1 cellular context compared by ENCODE assay signal in the genomic region with DNA sequence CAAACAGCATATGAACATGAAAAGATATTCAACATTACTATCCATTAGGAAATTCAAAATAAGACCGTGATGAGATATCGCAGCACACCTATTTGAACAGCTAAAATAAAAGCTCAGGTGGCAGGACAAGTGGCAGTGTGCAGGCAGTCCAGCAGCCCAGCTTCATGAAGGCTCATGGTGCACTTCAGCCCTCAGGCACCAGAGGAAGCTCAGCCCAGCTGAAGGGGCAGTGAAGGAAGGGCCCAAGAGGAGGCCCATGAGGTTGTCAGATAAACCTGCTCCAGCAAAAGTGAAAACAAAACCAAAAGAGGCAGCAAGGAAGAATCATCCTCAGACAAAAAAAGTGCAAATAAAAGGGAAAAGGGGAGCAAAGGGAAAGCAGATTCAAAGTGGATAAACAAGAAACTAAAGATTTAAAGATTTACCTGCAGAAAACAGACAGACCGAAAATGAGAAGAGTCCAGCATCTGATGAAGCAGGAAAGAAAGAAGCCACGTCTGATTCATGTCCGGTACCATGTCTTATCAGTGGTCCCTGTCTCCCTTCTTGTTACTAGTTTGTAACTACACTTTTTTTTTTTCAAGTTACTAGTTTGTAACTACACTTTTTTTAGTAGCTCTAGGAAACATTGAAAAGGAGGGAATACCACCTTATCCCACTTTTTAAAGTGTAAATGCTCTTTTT.
TF ChIP-seq lines count a peak whose summit lies in the region.

No MANE protein-coding gene starts in this region.

TF ChIP-seq in GM23338, 12 proteins besides CTCF, POLR2A, EP300 and RAD21 (continued from another document):
- TF ChIP-seq, protein P1, sequence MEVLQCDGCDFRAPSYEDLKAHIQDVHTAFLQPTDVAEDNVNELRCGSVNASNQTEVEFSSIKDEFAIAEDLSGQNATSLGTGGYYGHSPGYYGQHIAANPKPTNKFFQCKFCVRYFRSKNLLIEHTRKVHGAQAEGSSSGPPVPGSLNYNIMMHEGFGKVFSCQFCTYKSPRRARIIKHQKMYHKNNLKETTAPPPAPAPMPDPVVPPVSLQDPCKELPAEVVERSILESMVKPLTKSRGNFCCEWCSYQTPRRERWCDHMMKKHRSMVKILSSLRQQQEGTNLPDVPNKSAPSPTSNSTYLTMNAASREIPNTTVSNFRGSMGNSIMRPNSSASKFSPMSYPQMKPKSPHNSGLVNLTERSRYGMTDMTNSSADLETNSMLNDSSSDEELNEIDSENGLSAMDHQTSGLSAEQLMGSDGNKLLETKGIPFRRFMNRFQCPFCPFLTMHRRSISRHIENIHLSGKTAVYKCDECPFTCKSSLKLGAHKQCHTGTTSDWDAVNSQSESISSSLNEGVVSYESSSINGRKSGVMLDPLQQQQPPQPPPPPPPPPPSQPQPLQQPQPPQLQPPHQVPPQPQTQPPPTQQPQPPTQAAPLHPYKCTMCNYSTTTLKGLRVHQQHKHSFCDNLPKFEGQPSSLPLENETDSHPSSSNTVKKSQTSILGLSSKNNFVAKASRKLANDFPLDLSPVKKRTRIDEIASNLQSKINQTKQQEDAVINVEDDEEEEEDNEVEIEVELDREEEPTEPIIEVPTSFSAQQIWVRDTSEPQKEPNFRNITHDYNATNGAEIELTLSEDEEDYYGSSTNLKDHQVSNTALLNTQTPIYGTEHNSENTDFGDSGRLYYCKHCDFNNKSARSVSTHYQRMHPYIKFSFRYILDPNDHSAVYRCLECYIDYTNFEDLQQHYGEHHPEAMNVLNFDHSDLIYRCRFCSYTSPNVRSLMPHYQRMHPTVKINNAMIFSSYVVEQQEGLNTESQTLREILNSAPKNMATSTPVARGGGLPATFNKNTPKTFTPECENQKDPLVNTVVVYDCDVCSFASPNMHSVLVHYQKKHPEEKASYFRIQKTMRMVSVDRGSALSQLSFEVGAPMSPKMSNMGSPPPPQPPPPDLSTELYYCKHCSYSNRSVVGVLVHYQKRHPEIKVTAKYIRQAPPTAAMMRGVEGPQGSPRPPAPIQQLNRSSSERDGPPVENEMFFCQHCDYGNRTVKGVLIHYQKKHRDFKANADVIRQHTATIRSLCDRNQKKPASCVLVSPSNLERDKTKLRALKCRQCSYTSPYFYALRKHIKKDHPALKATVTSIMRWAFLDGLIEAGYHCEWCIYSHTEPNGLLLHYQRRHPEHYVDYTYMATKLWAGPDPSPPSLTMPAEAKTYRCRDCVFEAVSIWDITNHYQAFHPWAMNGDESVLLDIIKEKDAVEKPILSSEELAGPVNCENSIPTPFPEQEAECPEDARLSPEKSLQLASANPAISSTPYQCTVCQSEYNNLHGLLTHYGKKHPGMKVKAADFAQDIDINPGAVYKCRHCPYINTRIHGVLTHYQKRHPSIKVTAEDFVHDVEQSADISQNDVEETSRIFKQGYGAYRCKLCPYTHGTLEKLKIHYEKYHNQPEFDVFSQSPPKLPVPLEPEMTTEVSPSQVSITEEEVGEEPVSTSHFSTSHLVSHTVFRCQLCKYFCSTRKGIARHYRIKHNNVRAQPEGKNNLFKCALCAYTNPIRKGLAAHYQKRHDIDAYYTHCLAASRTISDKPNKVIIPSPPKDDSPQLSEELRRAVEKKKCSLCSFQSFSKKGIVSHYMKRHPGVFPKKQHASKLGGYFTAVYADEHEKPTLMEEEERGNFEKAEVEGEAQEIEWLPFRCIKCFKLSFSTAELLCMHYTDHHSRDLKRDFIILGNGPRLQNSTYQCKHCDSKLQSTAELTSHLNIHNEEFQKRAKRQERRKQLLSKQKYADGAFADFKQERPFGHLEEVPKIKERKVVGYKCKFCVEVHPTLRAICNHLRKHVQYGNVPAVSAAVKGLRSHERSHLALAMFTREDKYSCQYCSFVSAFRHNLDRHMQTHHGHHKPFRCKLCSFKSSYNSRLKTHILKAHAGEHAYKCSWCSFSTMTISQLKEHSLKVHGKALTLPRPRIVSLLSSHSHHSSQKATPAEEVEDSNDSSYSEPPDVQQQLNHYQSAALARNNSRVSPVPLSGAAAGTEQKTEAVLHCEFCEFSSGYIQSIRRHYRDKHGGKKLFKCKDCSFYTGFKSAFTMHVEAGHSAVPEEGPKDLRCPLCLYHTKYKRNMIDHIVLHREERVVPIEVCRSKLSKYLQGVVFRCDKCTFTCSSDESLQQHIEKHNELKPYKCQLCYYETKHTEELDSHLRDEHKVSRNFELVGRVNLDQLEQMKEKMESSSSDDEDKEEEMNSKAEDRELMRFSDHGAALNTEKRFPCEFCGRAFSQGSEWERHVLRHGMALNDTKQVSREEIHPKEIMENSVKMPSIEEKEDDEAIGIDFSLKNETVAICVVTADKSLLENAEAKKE (CRISPR knock-in tag; IDR thresholded peaks at IDR 0.05) = no peak
- no peak for TF ChIP-seq JUNB (IDR thresholded peaks at IDR 0.05; ENCODE audit: unreplicated experiment)
- TF ChIP-seq, protein P2, sequence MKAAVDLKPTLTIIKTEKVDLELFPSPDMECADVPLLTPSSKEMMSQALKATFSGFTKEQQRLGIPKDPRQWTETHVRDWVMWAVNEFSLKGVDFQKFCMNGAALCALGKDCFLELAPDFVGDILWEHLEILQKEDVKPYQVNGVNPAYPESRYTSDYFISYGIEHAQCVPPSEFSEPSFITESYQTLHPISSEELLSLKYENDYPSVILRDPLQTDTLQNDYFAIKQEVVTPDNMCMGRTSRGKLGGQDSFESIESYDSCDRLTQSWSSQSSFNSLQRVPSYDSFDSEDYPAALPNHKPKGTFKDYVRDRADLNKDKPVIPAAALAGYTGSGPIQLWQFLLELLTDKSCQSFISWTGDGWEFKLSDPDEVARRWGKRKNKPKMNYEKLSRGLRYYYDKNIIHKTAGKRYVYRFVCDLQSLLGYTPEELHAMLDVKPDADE (IDR thresholded peaks at IDR 0.05) = no peak
- TF ChIP-seq STAT1 (IDR thresholded peaks at IDR 0.05; ENCODE audit: unreplicated experiment) = no peak
- no peak for TF ChIP-seq EZH2 (IDR thresholded peaks at IDR 0.05; ENCODE audit: low read depth, unreplicated experiment)
- no peak for TF ChIP-seq ZNF114 (CRISPR knock-in tag; IDR thresholded peaks at IDR 0.05)
- no peak for TF ChIP-seq ZNF331 (CRISPR knock-in tag; IDR thresholded peaks at IDR 0.05; ENCODE audit: low read depth)
- TF ChIP-seq, protein P3, sequence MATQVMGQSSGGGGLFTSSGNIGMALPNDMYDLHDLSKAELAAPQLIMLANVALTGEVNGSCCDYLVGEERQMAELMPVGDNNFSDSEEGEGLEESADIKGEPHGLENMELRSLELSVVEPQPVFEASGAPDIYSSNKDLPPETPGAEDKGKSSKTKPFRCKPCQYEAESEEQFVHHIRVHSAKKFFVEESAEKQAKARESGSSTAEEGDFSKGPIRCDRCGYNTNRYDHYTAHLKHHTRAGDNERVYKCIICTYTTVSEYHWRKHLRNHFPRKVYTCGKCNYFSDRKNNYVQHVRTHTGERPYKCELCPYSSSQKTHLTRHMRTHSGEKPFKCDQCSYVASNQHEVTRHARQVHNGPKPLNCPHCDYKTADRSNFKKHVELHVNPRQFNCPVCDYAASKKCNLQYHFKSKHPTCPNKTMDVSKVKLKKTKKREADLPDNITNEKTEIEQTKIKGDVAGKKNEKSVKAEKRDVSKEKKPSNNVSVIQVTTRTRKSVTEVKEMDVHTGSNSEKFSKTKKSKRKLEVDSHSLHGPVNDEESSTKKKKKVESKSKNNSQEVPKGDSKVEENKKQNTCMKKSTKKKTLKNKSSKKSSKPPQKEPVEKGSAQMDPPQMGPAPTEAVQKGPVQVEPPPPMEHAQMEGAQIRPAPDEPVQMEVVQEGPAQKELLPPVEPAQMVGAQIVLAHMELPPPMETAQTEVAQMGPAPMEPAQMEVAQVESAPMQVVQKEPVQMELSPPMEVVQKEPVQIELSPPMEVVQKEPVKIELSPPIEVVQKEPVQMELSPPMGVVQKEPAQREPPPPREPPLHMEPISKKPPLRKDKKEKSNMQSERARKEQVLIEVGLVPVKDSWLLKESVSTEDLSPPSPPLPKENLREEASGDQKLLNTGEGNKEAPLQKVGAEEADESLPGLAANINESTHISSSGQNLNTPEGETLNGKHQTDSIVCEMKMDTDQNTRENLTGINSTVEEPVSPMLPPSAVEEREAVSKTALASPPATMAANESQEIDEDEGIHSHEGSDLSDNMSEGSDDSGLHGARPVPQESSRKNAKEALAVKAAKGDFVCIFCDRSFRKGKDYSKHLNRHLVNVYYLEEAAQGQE (IDR thresholded peaks at IDR 0.05; ENCODE audit: unreplicated experiment) = no peak
- TF ChIP-seq CREB1 (CRISPR knock-in tag; IDR thresholded peaks at IDR 0.05; ENCODE audit: low read depth) = no peak
- no peak for TF ChIP-seq EZH2phosphoT487 (IDR thresholded peaks at IDR 0.05; ENCODE audit: unreplicated experiment)
- TF ChIP-seq NANOG (IDR thresholded peaks at IDR 0.05; ENCODE audit: borderline replicate concordance) = no peak
